31 cellular contexts compared by ENCODE assay signal in genomic region chr5:152704286-152704685, GRCh38.
"Had no signal": no experiment of that assay in that cellular context is flagged by ENCODE, and none has a peak within 500 bp of the region (broad histone marks: within the 10 kb centered on the region; RNA-seq: fewer than 3 reads in every experiment).

No MANE protein-coding gene starts in this region.

- H3K27ac Mint-ChIP-seq: natural killer cell; nephron; neural progenitor cell; progenitor cell of endocrine pancreas; stimulated activated memory B cell treated with anti-CD40 and anti-IgM and Interleukin-4, amounts not matched to agents 10 μg/mL and 1 μg/mL and 100 μg/mL, for 72 hours; stimulated activated naive CD8-positive, alpha-beta T cell treated with anti-CD3 and anti-CD28 coated beads, Interleukin-15, amount 100 ng/mL, for 72 hours; type B pancreatic cell had no signal

- DNase-seq: natural killer cell; occipital lobe; ovary; posterior cingulate gyrus; psoas muscle; right cardiac atrium; spleen; stimulated activated CD4-positive, alpha-beta T cell treated with anti-CD3 and anti-CD28 coated beads, Interleukin-12 subunit alpha, Interleukin-12 subunit beta, amount 100 ng/mL, for 4 hours; stimulated activated CD4-positive, alpha-beta T cell treated with anti-CD3 and anti-CD28 coated beads, Interleukin-1b, Interleukin-23, amount 100 ng/mL, for 48 hours; stimulated activated CD4-positive, alpha-beta T cell treated with anti-CD3 and anti-CD28 coated beads, Interleukin-4, amount 100 ng/mL, for 1 hour; stimulated activated CD4-positive, alpha-beta T cell treated with anti-CD3 and anti-CD28 coated beads, Interleukin-4, amount 100 ng/mL, for 4 hours; stimulated activated CD8-positive, alpha-beta memory T cell treated with anti-CD3 and anti-CD28 coated beads, Interleukin-4, amount 100 ng/mL, for 48 hours; stimulated activated naive CD4-positive, alpha-beta T cell; stimulated activated naive CD8-positive, alpha-beta T cell treated with anti-CD3 and anti-CD28 coated beads, Interleukin-15, amount 100 ng/mL, for 72 hours; stimulated activated naive CD8-positive, alpha-beta T cell treated with anti-CD3 and anti-CD28 coated beads, Interleukin-15, Interleukin-2, amounts not matched to agents 100 U/mL and 50 U/mL, for 24 hours; substantia nigra; testis; tibial artery; transverse colon; upper lobe of right lung; uterus had no signal

- H2AFZ ChIP-seq: neural progenitor cell, parathyroid adenoma had no signal

- H3K27ac ChIP-seq: neural progenitor cell, ovary, parathyroid adenoma, psoas muscle, skin epidermis, suprapubic skin, testis, tibial artery, transverse colon, upper lobe of right lung, uterus had no signal

- H3K27me3 ChIP-seq: neural progenitor cell, ovary, spleen, suprapubic skin, testis, tibial artery, transverse colon, upper lobe of right lung, uterus had no signal

- H3K4me2 ChIP-seq: neural progenitor cell, smooth muscle cell had no signal

- H3K9me3 ChIP-seq: ovary, psoas muscle, testis, transverse colon, upper lobe of right lung, uterus had no signal

- H3K4me1 Mint-ChIP-seq: natural killer cell; nephron; stimulated activated memory B cell treated with anti-CD40 and anti-IgM and Interleukin-4, amounts not matched to agents 10 μg/mL and 1 μg/mL and 100 μg/mL, for 72 hours; stimulated activated naive CD8-positive, alpha-beta T cell treated with anti-CD3 and anti-CD28 coated beads, Interleukin-15, amount 100 ng/mL, for 72 hours had no signal

- H3K9ac ChIP-seq: neural progenitor cell, parathyroid adenoma had no signal

- H3K4me3 Mint-ChIP-seq: natural killer cell; nephron; neural progenitor cell; stimulated activated memory B cell treated with anti-CD40 and anti-IgM and Interleukin-4, amounts not matched to agents 10 μg/mL and 1 μg/mL and 100 μg/mL, for 72 hours; stimulated activated naive CD8-positive, alpha-beta T cell treated with anti-CD3 and anti-CD28 coated beads, Interleukin-15, amount 100 ng/mL, for 72 hours; type B pancreatic cell had no signal

- H3K4me1 ChIP-seq: neural progenitor cell, parathyroid adenoma, psoas muscle, suprapubic skin, testis, tibial artery, transverse colon, upper lobe of right lung, uterus had no signal

- H3K27me3 Mint-ChIP-seq: progenitor cell of endocrine pancreas; stimulated activated memory B cell treated with anti-CD40 and anti-IgM and Interleukin-4, amounts not matched to agents 10 μg/mL and 1 μg/mL and 100 μg/mL, for 72 hours; stimulated activated naive CD8-positive, alpha-beta T cell treated with anti-CD3 and anti-CD28 coated beads, Interleukin-15, amount 100 ng/mL, for 72 hours; type B pancreatic cell had no signal

- H3K36me3 ChIP-seq: neural progenitor cell, ovary, spleen, suprapubic skin, tibial artery, transverse colon, upper lobe of right lung, uterus had no signal

- H3K79me2 ChIP-seq: parathyroid adenoma had no signal

- H3K36me3 Mint-ChIP-seq: natural killer cell; neural progenitor cell; stimulated activated memory B cell treated with anti-CD40 and anti-IgM and Interleukin-4, amounts not matched to agents 10 μg/mL and 1 μg/mL and 100 μg/mL, for 72 hours; type B pancreatic cell had no signal

- ATAC-seq: natural killer cell; psoas muscle; right cardiac atrium; sciatic nerve; stimulated activated memory B cell treated with anti-CD40 and anti-IgM and Interleukin-4, amounts not matched to agents 10 μg/mL and 1 μg/mL and 100 μg/mL, for 72 hours; stimulated activated naive CD8-positive, alpha-beta T cell treated with anti-CD3 and anti-CD28 coated beads, Interleukin-15, amount 100 ng/mL, for 72 hours; stimulated activated naive CD8-positive, alpha-beta T cell treated with anti-CD3 and anti-CD28 coated beads, Interleukin-15, Interleukin-2, amounts not matched to agents 100 U/mL and 50 U/mL, for 24 hours; upper lobe of right lung had no signal

- H3K4me3 ChIP-seq: neural progenitor cell, ovary, psoas muscle, skin epidermis, smooth muscle cell, spleen, suprapubic skin, testis, tibial artery, transverse colon, upper lobe of right lung, uterus had no signal
